Comparison of ENCODE assay signal across 28 cellular contexts in the genomic region with DNA sequence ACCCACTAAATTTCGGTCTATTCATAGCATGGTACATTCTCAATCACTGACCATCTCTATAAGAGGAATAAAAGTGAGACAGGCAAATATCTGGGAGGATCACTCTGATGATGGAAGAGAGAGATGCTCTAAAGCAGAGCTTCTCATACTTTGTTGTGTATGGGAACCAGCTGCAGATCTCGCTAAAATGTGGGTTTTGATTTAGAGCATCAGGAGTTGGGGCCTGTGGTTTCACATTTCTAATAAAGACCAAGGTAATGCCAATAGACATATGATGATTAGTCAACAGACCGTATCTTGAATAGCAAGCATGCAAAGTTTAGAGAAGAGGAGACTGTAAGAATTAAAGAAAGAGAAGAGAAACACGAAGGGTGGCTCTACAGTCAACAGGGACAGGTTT.
"Had no signal": no experiment of that assay in that cellular context is flagged by ENCODE, and none has a peak within 500 bp of the region (broad histone marks: within the 10 kb centered on the region; RNA-seq: fewer than 3 reads in every experiment).

No MANE protein-coding gene starts in this region.

- DNase-seq: activated CD4-positive, alpha-beta memory T cell treated with anti-CD3 and anti-CD28 coated beads for 36 hours; activated CD4-positive, alpha-beta T cell treated with anti-CD3 and anti-CD28 coated beads, Interleukin-2, amount 10 ng/mL, durations not matched to agents 24 days and 14 days; activated CD8-positive, alpha-beta memory T cell treated with anti-CD3 and anti-CD28 coated beads, Interleukin-2, amount 50 U/mL, for 4 hours; activated gamma-delta T cell treated with Interleukin-2 at 50 U/mL for 16 hours; activated naive CD4-positive, alpha-beta T cell treated with anti-CD3 and anti-CD28 coated beads, Interleukin-2, amount 50 U/mL, for 16 hours; activated T-cell treated with anti-CD3 and anti-CD28 coated beads, Interleukin-2, amount 50 U/mL, for 24 hours; amygdala; central memory CD4-positive, alpha-beta T cell; endodermal cell; head of caudate nucleus; hippocampal formation; left cardiac atrium; left ventricle myocardium superior; mammary epithelial cell; midbrain; naive thymus-derived CD8-positive, alpha-beta T cell; nucleus accumbens; pancreas; psoas muscle; stimulated activated naive CD4-positive, alpha-beta T cell treated with Interleukin-2 at 50 U/mL for 16 hours; T-helper 9 cell had no signal

- H3K27ac ChIP-seq: breast epithelium, psoas muscle, tibial nerve, VCaP had no signal

- FAIRE-seq: keratinocyte, TTC549 had no signal

- H3K36me3 ChIP-seq: breast epithelium, pancreas had no signal

- H3K9me3 ChIP-seq: breast epithelium, pancreas, psoas muscle, tibial nerve had no signal

- ATAC-seq: activated CD4-positive, CD25-positive, alpha-beta regulatory T cell treated with anti-CD3 and anti-CD28 coated beads, Interleukin-2, amount 50 U/mL, for 24 hours; esophagus mucosa; left cardiac atrium; left ventricle myocardium superior; naive thymus-derived CD8-positive, alpha-beta T cell; pancreas had no signal

- H3K27me3 ChIP-seq: pancreas, tibial nerve had no signal

- H3K4me1 ChIP-seq: breast epithelium, psoas muscle, tibial nerve had no signal

- H3K4me3 ChIP-seq: breast epithelium, pancreas, psoas muscle, tibial nerve had no signal
